Comparison of ENCODE assay signal across 1 cellular context in genomic region chr17:79950711-79951110, GRCh38.
TF ChIP-seq lines count a peak whose summit lies in the region.

No MANE protein-coding gene starts in this region.

TF ChIP-seq in GM23338, 12 proteins besides CTCF, POLR2A, EP300 and RAD21 (continued from another document):
- TF ChIP-seq EZH2 (IDR thresholded peaks at IDR 0.05; ENCODE audit: low read depth, unreplicated experiment) = no peak
- TF ChIP-seq NANOG (IDR thresholded peaks at IDR 0.05; ENCODE audit: borderline replicate concordance) = no peak
- no peak for TF ChIP-seq EZH2phosphoT487 (IDR thresholded peaks at IDR 0.05; ENCODE audit: unreplicated experiment)
- no peak for TF ChIP-seq ETS1 (IDR thresholded peaks at IDR 0.05)
- no peak for TF ChIP-seq ZNF331 (CRISPR knock-in tag; IDR thresholded peaks at IDR 0.05; ENCODE audit: low read depth)
- no peak for TF ChIP-seq STAT1 (IDR thresholded peaks at IDR 0.05; ENCODE audit: unreplicated experiment)
- no peak for TF ChIP-seq ZNF114 (CRISPR knock-in tag; IDR thresholded peaks at IDR 0.05)
